ENCODE assay signal across 32 cellular contexts in the genomic region with DNA sequence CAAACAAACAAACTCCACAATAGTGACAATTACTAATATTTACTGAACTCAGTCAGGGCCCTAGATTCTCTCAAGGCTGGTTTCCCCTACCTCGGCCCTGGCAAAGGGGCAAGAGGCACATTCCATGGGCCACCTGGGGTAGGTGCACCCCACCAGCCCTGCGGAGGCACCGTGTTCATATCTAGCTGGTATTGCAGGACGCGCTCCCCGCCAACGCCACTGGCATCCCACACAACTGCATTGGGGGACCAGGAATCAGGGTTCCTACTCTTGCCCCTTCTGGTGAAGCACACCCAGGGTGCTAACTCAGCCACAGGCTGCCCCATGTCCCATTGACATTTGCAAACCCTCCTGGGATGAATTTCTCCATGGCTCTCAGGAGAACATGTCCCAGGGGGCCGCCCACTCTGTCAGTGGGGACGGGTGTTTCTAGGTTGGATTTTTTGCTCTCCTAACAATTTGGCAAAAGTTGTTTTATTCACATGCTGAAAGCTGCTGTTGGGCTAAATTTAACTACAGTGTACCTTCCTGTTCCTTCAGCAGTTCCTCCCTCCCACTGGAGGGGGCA.
DNase-seq lines count a peak whose midpoint lies in the region; ATAC-seq and TF ChIP-seq lines count a peak whose summit lies in the region.
"Had no signal": no experiment of that assay in that cellular context is flagged by ENCODE, and none has a peak within 500 bp of the region (broad histone marks: within the 10 kb centered on the region; RNA-seq: fewer than 3 reads in every experiment).

No MANE protein-coding gene starts in this region.

- peaks cover 100% of the 10 kb centered on the region for H3K79me2 ChIP-seq in GM23338 (replicated peaks; ENCODE audit: insufficient read depth)

- no peak for ATAC-seq in GM23338
- ATAC-seq in GM21717 (IDR thresholded peaks at IDR 0.05; ENCODE audit: unreplicated experiment), result no peak
- ATAC-seq: activated T-cell treated with anti-CD3 and anti-CD28 coated beads, Interleukin-2, amount 50 U/mL, for 72 hours had no signal

- no peaks in the 10 kb centered on the region for H3K9me2 ChIP-seq in GM23338 (ENCODE audit: insufficient read depth)

- H3F3A ChIP-seq in GM23338 (replicated peaks; ENCODE audit: low read depth), result no peaks in the 10 kb centered on the region

- H3K27me3 Mint-ChIP-seq in GM23338 (ENCODE audit: insufficient read depth, low read depth, poor library complexity) (peaks cover 23% of the 10 kb centered on the region), chondrocyte (ENCODE audit: low read depth) (no peaks in the 10 kb centered on the region)

- H4K20me1 ChIP-seq in GM23338 (replicated peaks; ENCODE audit: insufficient read depth), result peaks cover 62% of the 10 kb centered on the region

- H3K36me3 Mint-ChIP-seq in GM23338 (ENCODE audit: low read depth), result peaks cover 83% of the 10 kb centered on the region
- H3K36me3 Mint-ChIP-seq in chondrocyte (ENCODE audit: low read depth), result peaks cover 16% of the 10 kb centered on the region

- no peaks in the 10 kb centered on the region; the same call in none of the 2 replicates for H3K36me3 ChIP-seq in GM23338 (ENCODE audit: insufficient read depth)
- H3K36me3 ChIP-seq in neutrophil, result peaks cover 30% of the 10 kb centered on the region
- H3K36me3 ChIP-seq: adrenal gland, brain microvascular endothelial cell, colonic mucosa had no signal

- H3K4me1 Mint-ChIP-seq in GM23338 (peaks cover 56% of the 10 kb centered on the region), chondrocyte (ENCODE audit: low read depth) (peaks cover 72% of the 10 kb centered on the region)

- H3K4me3 Mint-ChIP-seq in GM23338, result no peak overlapping the region
- no peak overlapping the region for H3K4me3 Mint-ChIP-seq in chondrocyte (ENCODE audit: unreplicated experiment)
- H3K4me3 Mint-ChIP-seq: activated T-cell treated with anti-CD3 and anti-CD28 coated beads, Interleukin-2, amount 50 U/mL, for 72 hours had no signal

- POLR2A ChIA-PET in AG04450 (lab: Yijun Ruan, JAX), result no interaction called here

- no peaks in the 10 kb centered on the region for H3K27me3 ChIP-seq in AG04450 (ENCODE audit: control insufficient read depth, insufficient read depth, low read length)
- H3K27me3 ChIP-seq in GM23338 (ENCODE audit: insufficient read depth), result no peaks in the 10 kb centered on the region
- no peaks in the 10 kb centered on the region for H3K27me3 ChIP-seq in neutrophil
- H3K27me3 ChIP-seq: adrenal gland, brain microvascular endothelial cell, colonic mucosa, esophagus squamous epithelium, hepatocyte, Peyer's patch, stomach, upper lobe of left lung had no signal

- peaks cover 15% of the 10 kb centered on the region; the same call in 1 of the 2 replicates for H3K4me1 ChIP-seq in GM23338 (ENCODE audit: insufficient read depth)
- H3K4me1 ChIP-seq in neutrophil (ENCODE audit: control insufficient read depth in 1 of 2, insufficient read depth in 1 of 2, low read depth in 1 of 2, low read length in 1 of 2), result peaks cover 7 to 18% of the 10 kb centered on the region in 2 experiments

- H3K9me3 Mint-ChIP-seq in GM23338 (peaks cover 21% of the 10 kb centered on the region), chondrocyte (ENCODE audit: low read depth) (peaks cover 4% of the 10 kb centered on the region)
- H3K9me3 Mint-ChIP-seq: activated T-cell treated with anti-CD3 and anti-CD28 coated beads, Interleukin-2, amount 50 U/mL, for 72 hours had no signal

- H2AFZ ChIP-seq in GM23338, result no peak overlapping the region
- H2AFZ ChIP-seq: hepatocyte had no signal

- no peak overlapping the region for H3K4me3 ChIP-seq in AG04450 (ENCODE audit: low read depth, low read length)
- no peak overlapping the region for H3K4me3 ChIP-seq in GM23338
- H3K4me3 ChIP-seq in neutrophil (ENCODE audit: low read depth in 1 of 2, low read length in 1 of 2), result no peak overlapping the region
- H3K4me3 ChIP-seq: adrenal gland, colonic mucosa, esophagus squamous epithelium, hepatocyte, Peyer's patch, skin epidermis, stomach, upper lobe of left lung had no signal

- H3K27ac Mint-ChIP-seq in GM23338 (peak overlapping the region; percentile 40; the same call in 1 of the 2 replicates), chondrocyte (ENCODE audit: unreplicated experiment) (peak overlapping the region; percentile 85)
- H3K27ac Mint-ChIP-seq: activated T-cell treated with anti-CD3 and anti-CD28 coated beads, Interleukin-2, amount 50 U/mL, for 72 hours had no signal

- CTCF ChIA-PET in AG04450 (lab: Charles Lee), result interaction anchor here (0.6 to 1.9 kb wide), 2 partner anchors 26 to 259 kb away, joined by 3 to 8 read pairs; no protein-coding TSS in a partner anchor

- H3K9me3 ChIP-seq in AG04450 (ENCODE audit: control insufficient read depth, insufficient read depth, low read length), result no peaks in the 10 kb centered on the region; the same call in 1 of the 2 replicates
- no peaks in the 10 kb centered on the region for H3K9me3 ChIP-seq in neutrophil
- H3K9me3 ChIP-seq: adrenal gland, colonic mucosa, esophagus squamous epithelium, Peyer's patch, stomach, upper lobe of left lung had no signal

- no peak overlapping the region for H3K4me2 ChIP-seq in GM23338
- H3K4me2 ChIP-seq: hepatocyte had no signal

- peak overlapping the region; percentile 11 for H3K27ac ChIP-seq in AG04450 (ENCODE audit: low read depth, low read length)
- no peak overlapping the region for H3K27ac ChIP-seq in GM23338 (ENCODE audit: low read depth)
- peak overlapping the region; percentile 23 for H3K27ac ChIP-seq in neutrophil
- H3K27ac ChIP-seq: brain microvascular endothelial cell, colonic mucosa, hepatocyte, Peyer's patch had no signal

- DNase-seq in AG04450 (ENCODE audit: low read depth, low spot score) (no peak), GM23338 (ENCODE audit: low spot score) (no peak), chondrocyte (ENCODE audit: low spot score) (no peak), NCI-H748 treated with DMSO at 0.1 percent for 48 hours (lab: John Stamatoyannopoulos, UW) (no peak), NCI-H1417 (lab: John Stamatoyannopoulos, UW) (no peak)
- DNase-seq in activated naive CD4-positive, alpha-beta T cell treated with anti-CD3 and anti-CD28 coated beads, Interleukin-2, amount 50 U/mL, for 16 hours, result no peak
- DNase-seq: ACHN; activated CD4-positive, alpha-beta T cell treated with anti-CD3 and anti-CD28 coated beads, Interleukin-2, amount 50 U/mL, for 4 hours; activated naive CD4-positive, alpha-beta T cell treated with Interleukin-2 at 50 U/mL for 16 hours; activated T-cell treated with anti-CD3 and anti-CD28 coated beads, Interleukin-2, amount 50 U/mL, for 72 hours; adrenal gland; brain microvascular endothelial cell; C1 segment of cervical spinal cord; colonic mucosa; DMS79 treated with DMSO at 0.1 percent for 48 hours; esophagus squamous epithelium; foreskin melanocyte; Karpas-422; NCI-H1930; NCI-H524 treated with DMSO at 0.1 percent for 48 hours; NK-92 treated with Interleukin-12 subunit alpha and Interleukin-12 subunit beta, amount 100 ng/mL, for 24 hours; nucleus accumbens; Peyer's patch; stimulated activated CD8-positive, alpha-beta memory T cell treated with anti-CD3 and anti-CD28 coated beads, Interleukin-4, amount 100 ng/mL, for 48 hours; stomach; SW 1271; T1000; upper lobe of left lung had no signal

- no peak for TF ChIP-seq CTCF in AG04450 (IDR thresholded peaks at IDR 0.05; ENCODE audit: low read depth, low read length)
- TF ChIP-seq CTCF in GM23338 (conservative IDR thresholded peaks at IDR 0.05; ENCODE audit: low read depth in 2 of 2), result no peak
- no peak for TF ChIP-seq CTCF in chondrocyte (IDR thresholded peaks at IDR 0.05)
- no peak for TF ChIP-seq CTCF in neutrophil (IDR thresholded peaks at IDR 0.05)

TF ChIP-seq in GM23338, 12 proteins besides CTCF, POLR2A, EP300 and RAD21:
- TF ChIP-seq JUNB (IDR thresholded peaks at IDR 0.05; ENCODE audit: unreplicated experiment), result no peak
- no peak for TF ChIP-seq NANOG (IDR thresholded peaks at IDR 0.05; ENCODE audit: borderline replicate concordance)
- TF ChIP-seq POLR2AphosphoS5 (IDR thresholded peaks at IDR 0.05; ENCODE audit: low read depth), result 0 out of 2 replicates have a peak, but pooled peaks have one; percentile 9
- TF ChIP-seq STAT1 (IDR thresholded peaks at IDR 0.05; ENCODE audit: unreplicated experiment), result no peak
